In the genomic region with DNA sequence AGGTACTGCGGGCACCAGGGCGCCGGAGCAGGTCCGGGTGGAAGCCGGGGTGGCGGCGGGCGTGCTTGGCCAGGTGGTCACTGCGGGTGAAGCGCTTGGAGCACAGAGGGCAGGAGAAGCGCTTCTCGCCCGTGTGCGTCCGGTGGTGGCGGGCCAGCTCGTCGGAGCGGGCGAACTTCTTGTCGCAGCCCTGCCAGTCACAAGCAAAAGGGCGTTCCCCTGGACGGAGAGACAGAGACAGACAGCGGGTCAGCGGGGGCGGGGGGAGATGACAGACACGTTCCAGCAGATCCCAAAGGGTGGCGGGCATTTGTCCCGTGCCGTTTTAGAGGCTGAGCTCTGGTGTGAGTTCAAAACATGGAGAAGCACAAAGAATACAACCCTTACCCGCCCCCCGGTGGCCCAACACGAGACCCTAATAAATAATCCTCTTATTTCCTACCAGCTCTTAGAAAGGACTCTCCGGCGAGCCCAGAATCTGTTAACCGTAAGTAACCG, we compare ENCODE assay signal across 8 cellular contexts. TPM values are rescaled to one million over a fixed set of nuclear protein-coding genes. Genes with fewer than 3 reads are reported as not detected.
A peak's percentile ranks its signal among the peaks of the same experiment; 100 is the strongest.
DNase-seq lines count a peak whose midpoint lies in the region; ATAC-seq and TF ChIP-seq lines count a peak whose summit lies in the region.

No MANE protein-coding gene starts in this region.

- H3K27ac ChIP-seq in CD8-positive, alpha-beta memory T cell (ENCODE audit: low read depth, low read length): peak overlapping the region; percentile 95
- H3K27ac ChIP-seq in neuronal stem cell (replicated peaks; ENCODE audit: low read length): peak overlapping the region; percentile 77

- H3K9ac ChIP-seq in neuronal stem cell (ENCODE audit: low read depth, low read length, poor library complexity): peak overlapping the region; percentile 30

- H2BK120ac ChIP-seq in neuronal stem cell (ENCODE audit: low read depth, low read length): no peak overlapping the region

- peak overlapping the region; percentile 96 for H2BK15ac ChIP-seq in neuronal stem cell (ENCODE audit: low read length)

- H3K9me3 Mint-ChIP-seq in CD8-positive, alpha-beta memory T cell: no peaks in the 10 kb centered on the region
- no peaks in the 10 kb centered on the region for H3K9me3 Mint-ChIP-seq in endothelial cell (ENCODE audit: unreplicated experiment)

- peak overlapping the region; percentile 84 for H3K4me3 ChIP-seq in CD8-positive, alpha-beta memory T cell (ENCODE audit: low read length)
- H3K4me3 ChIP-seq in neuronal stem cell (ENCODE audit: low read length in 2 of 2): no peak overlapping the region

- peak overlapping the region; percentile 98 for H2AK5ac ChIP-seq in neuronal stem cell (ENCODE audit: low read depth, low read length)

- H3K4ac ChIP-seq in neuronal stem cell (ENCODE audit: low read length): no peak overlapping the region

- peaks cover 63% of the 10 kb centered on the region for H3K4me1 ChIP-seq in CD8-positive, alpha-beta memory T cell (ENCODE audit: insufficient read depth, low read length)
- peaks cover 33 to 39% of the 10 kb centered on the region in 2 donors for H3K4me1 ChIP-seq in neuronal stem cell (ENCODE audit: control insufficient read depth in 2 of 2, insufficient read depth in 1 of 2, low read depth in 1 of 2, low read length in 2 of 2)

- H4K8ac ChIP-seq in neuronal stem cell (ENCODE audit: low read depth, low read length): peak overlapping the region; percentile 65

- POLR2A ChIA-PET in CD8-positive, alpha-beta memory T cell (lab: Charles Lee): interaction anchor here (0.6 to 1.5 kb wide), 3 partner anchors 69 to 241 kb away, joined by 3 read pairs; no protein-coding TSS in a partner anchor

- peak overlapping the region; percentile 75 for H3K23ac ChIP-seq in neuronal stem cell (ENCODE audit: low read depth, low read length, poor library complexity)

- H3K27me3 Mint-ChIP-seq in CD8-positive, alpha-beta memory T cell: peaks cover 0 to 3% of the 10 kb centered on the region in 2 donors
- peaks cover 17% of the 10 kb centered on the region for H3K27me3 Mint-ChIP-seq in endothelial cell (ENCODE audit: unreplicated experiment)

- H3K18ac ChIP-seq in neuronal stem cell (ENCODE audit: low read length): peak overlapping the region; percentile 94

- peak overlapping the region; percentile 82 for H2BK5ac ChIP-seq in neuronal stem cell (ENCODE audit: low read length)

- DNase-seq in CD8-positive, alpha-beta memory T cell: peak in 1 of 5 donors; percentile 37
- DNase-seq in OCI-M1 (lab: John Stamatoyannopoulos, UW): peak; percentile 82
- DNase-seq in endothelial cell (ENCODE audit: low spot score): peak; percentile 20
- no peak for DNase-seq in neuronal stem cell (ENCODE audit: low spot score)
- DNase-seq in OCI-M2 (lab: John Stamatoyannopoulos, UW; ENCODE audit: unreplicated experiment): no peak
- DNase-seq in DMS79 treated with DMSO at 0.1 percent for 48 hours (lab: John Stamatoyannopoulos, UW): no peak
- no peak for DNase-seq in DMS114 treated with DMSO at 0.1 percent for 48 hours (lab: John Stamatoyannopoulos, UW; ENCODE audit: unreplicated experiment)

- TF ChIP-seq CTCF in endothelial cell (IDR thresholded peaks at IDR 0.05; ENCODE audit: unreplicated experiment): no peak

- H4K91ac ChIP-seq in neuronal stem cell (ENCODE audit: low read depth, low read length, poor library complexity): no peak overlapping the region

- peak overlapping the region; percentile 54 for H3K4me2 ChIP-seq in neuronal stem cell (ENCODE audit: insufficient read depth, low read length, poor library complexity, severe bottlenecking)

- H3K9me3 ChIP-seq in CD8-positive, alpha-beta memory T cell (ENCODE audit: low read length): no peaks in the 10 kb centered on the region
- no peaks in the 10 kb centered on the region for H3K9me3 ChIP-seq in neuronal stem cell (replicated peaks in 1 of 2; ENCODE audit: control insufficient read depth in 2 of 2, insufficient read depth in 1 of 2, low read depth in 1 of 2, low read length in 2 of 2)

- peak overlapping the region; percentile 82 for H3K14ac ChIP-seq in neuronal stem cell (ENCODE audit: low read length)

- H3K4me3 Mint-ChIP-seq in CD8-positive, alpha-beta memory T cell: peak overlapping the region in 5 of 7 donors; percentile 34 to 86 (median 58)
- no peak overlapping the region for H3K4me3 Mint-ChIP-seq in endothelial cell (ENCODE audit: unreplicated experiment)

- ATAC-seq in GM21381 (IDR thresholded peaks at IDR 0.05; ENCODE audit: unreplicated experiment): no peak

- peak overlapping the region in 7 of 8 donors; percentile 77 to 97 (median 84) for H3K27ac Mint-ChIP-seq in CD8-positive, alpha-beta memory T cell
- H3K27ac Mint-ChIP-seq in endothelial cell (ENCODE audit: unreplicated experiment): no peak overlapping the region

- no peaks in the 10 kb centered on the region for H3K27me3 ChIP-seq in CD8-positive, alpha-beta memory T cell (ENCODE audit: insufficient read depth, low read length, poor library complexity, severe bottlenecking)
- H3K27me3 ChIP-seq in neuronal stem cell (ENCODE audit: control insufficient read depth in 3 of 3, insufficient read depth in 3 of 3, low read depth in 1 of 3, low read length in 3 of 3): peaks cover 0 to 34% (median 0%) of the 10 kb centered on the region in 3 experiments

- H3K4me1 Mint-ChIP-seq in CD8-positive, alpha-beta memory T cell: peaks cover 35 to 77% (median 42%) of the 10 kb centered on the region in 3 donors
- H3K4me1 Mint-ChIP-seq in endothelial cell (ENCODE audit: unreplicated experiment): peaks cover 6% of the 10 kb centered on the region

- no peaks in the 10 kb centered on the region for H3K36me3 ChIP-seq in CD8-positive, alpha-beta memory T cell (ENCODE audit: insufficient read depth, low read length)
- no peaks in the 10 kb centered on the region for H3K36me3 ChIP-seq in neuronal stem cell (replicated peaks in 1 of 2; ENCODE audit: control insufficient read depth in 2 of 2, insufficient read depth in 2 of 2, low read length in 2 of 2)

- CTCF ChIA-PET in CD8-positive, alpha-beta memory T cell (lab: Charles Lee): interaction anchor here (0.8 to 2.1 kb wide), 3 partner anchors 10 to 21 kb away, joined by 3 to 8 read pairs (median 5); no protein-coding TSS in a partner anchor

- H2BK12ac ChIP-seq in neuronal stem cell (ENCODE audit: low read length): peak overlapping the region; percentile 88

- H2AFZ ChIP-seq in neuronal stem cell (ENCODE audit: low read length): no peak overlapping the region

- peaks cover 19% of the 10 kb centered on the region for H3K79me1 ChIP-seq in neuronal stem cell (ENCODE audit: low read depth, low read length)

- WGBS in neuronal stem cell (ENCODE audit: extremely low coverage in 2 of 2, insufficient read length in 2 of 2, insufficient replicate concordance in 1 of 2), 2 donors: no CpG with 5 or more reads among the region's 37 CpGs

- peaks cover 0 to 2% (median 1%) of the 10 kb centered on the region in 3 donors for H3K36me3 Mint-ChIP-seq in CD8-positive, alpha-beta memory T cell
- peaks cover 5% of the 10 kb centered on the region for H3K36me3 Mint-ChIP-seq in endothelial cell (ENCODE audit: low read depth, unreplicated experiment)

RNA-seq across cellular contexts. Expression of a gene that starts 6.3 kb away (rescaled TPM):
- total RNA-seq in CD8-positive, alpha-beta memory T cell: 10 to 100 TPM; 61.0 to 63.7 TPM
- polyA plus RNA-seq in CD8-positive, alpha-beta memory T cell: 8.7 TPM
- total RNA-seq in endothelial cell (ENCODE audit: unreplicated experiment): 48.1 TPM
- polyA plus RNA-seq in neuronal stem cell (2013, experiment 1 of 2): 15.0 TPM
- polyA plus RNA-seq in neuronal stem cell (2013, experiment 2 of 2): 16.5 TPM

RNA-seq across cellular contexts. Expression of a gene that starts 8.8 kb away (rescaled TPM):
- 10 to 100 TPM; 42.8 to 43.1 TPM for total RNA-seq in CD8-positive, alpha-beta memory T cell
- 0.92 TPM for polyA plus RNA-seq in CD8-positive, alpha-beta memory T cell
- 19.9 TPM for total RNA-seq in endothelial cell (ENCODE audit: unreplicated experiment)
- 12.8 TPM for polyA plus RNA-seq in neuronal stem cell (2013, experiment 1 of 2)
- 12.5 TPM for polyA plus RNA-seq in neuronal stem cell (2013, experiment 2 of 2)

RNA-seq across cellular contexts. Expression of a gene that starts 30.7 kb away (rescaled TPM):
- 100 to 1,000 TPM; 105 to 114 TPM for total RNA-seq in CD8-positive, alpha-beta memory T cell
- 252 TPM for polyA plus RNA-seq in CD8-positive, alpha-beta memory T cell
- 283 TPM for total RNA-seq in endothelial cell (ENCODE audit: unreplicated experiment)
- 44.4 TPM for polyA plus RNA-seq in neuronal stem cell (2013, experiment 1 of 2)
- 44.1 TPM for polyA plus RNA-seq in neuronal stem cell (2013, experiment 2 of 2)

RNA-seq across cellular contexts. Expression of a gene that starts 42.5 kb away (rescaled TPM):
- 1 to 10 TPM in 1 of 2 experiments, under 1 TPM in 1; 0.97 to 1.6 TPM for total RNA-seq in CD8-positive, alpha-beta memory T cell
- 2.4 TPM for polyA plus RNA-seq in CD8-positive, alpha-beta memory T cell
- total RNA-seq in endothelial cell (ENCODE audit: unreplicated experiment): 0.69 TPM
- 0.79 TPM for polyA plus RNA-seq in neuronal stem cell (2013, experiment 1 of 2)
- 0.80 TPM for polyA plus RNA-seq in neuronal stem cell (2013, experiment 2 of 2)

RNA-seq across cellular contexts. Expression of a gene that starts 50.6 kb away (rescaled TPM):
- 1 to 10 TPM; 6.3 to 6.6 TPM for total RNA-seq in CD8-positive, alpha-beta memory T cell
- polyA plus RNA-seq in CD8-positive, alpha-beta memory T cell: 4.6 TPM
- 10.5 TPM for total RNA-seq in endothelial cell (ENCODE audit: unreplicated experiment)
- polyA plus RNA-seq in neuronal stem cell (2013, experiment 1 of 2): 4.4 TPM
- 3.8 TPM for polyA plus RNA-seq in neuronal stem cell (2013, experiment 2 of 2)

Comparison
In these comparisons a context has a peak if more than half of its experiments do, and no peak if none do; other contexts are left out.
1. DNase-seq: peak in OCI-M1 (single experiment) and endothelial cell (single experiment); none in neuronal stem cell (single experiment), OCI-M2 (single experiment), DMS79 treated with DMSO at 0.1 percent for 48 hours (single experiment) and DMS114 treated with DMSO at 0.1 percent for 48 hours (single experiment).